ENCODE assay signal across 1 cellular context in genomic region chr1:93909146-93910050, GRCh38.
TF ChIP-seq lines count a peak whose summit lies in the region.

GCLM (minus strand) TSS chr1:93909430; CDS start chr1:93909163, 267 bp downstream.

TF ChIP-seq in HEK293, 187 proteins besides CTCF, POLR2A, EP300 and RAD21 (continued from another document):
- TF ChIP-seq ZNF639 (tag by site-specific recombination; IDR thresholded peaks at IDR 0.05), result no peak
- no peak for TF ChIP-seq ZNF621 (tag by site-specific recombination; IDR thresholded peaks at IDR 0.05)
- no peak for TF ChIP-seq ZNF155 (tag by site-specific recombination; IDR thresholded peaks at IDR 0.05)
